Comparison of ENCODE assay signal across 18 cellular contexts in genomic region chr15:88385078-88385700, GRCh38.
DNase-seq lines count a peak whose midpoint lies in the region; ATAC-seq and TF ChIP-seq lines count a peak whose summit lies in the region.
"Had no signal": no experiment of that assay in that cellular context is flagged by ENCODE, and none has a peak within 500 bp of the region (broad histone marks: within the 10 kb centered on the region; RNA-seq: fewer than 3 reads in every experiment).

No MANE protein-coding gene starts in this region.

- no peak for DNase-seq in activated naive CD8-positive, alpha-beta T cell treated with anti-CD3 and anti-CD28 coated beads, Interleukin-2, amount 50 U/mL, for 24 hours
- no peak for DNase-seq in activated naive CD8-positive, alpha-beta T cell treated with anti-CD3 and anti-CD28 coated beads for 36 hours
- DNase-seq in M059J (ENCODE audit: low read depth) (peak; percentile 69), epithelial cell of esophagus (ENCODE audit: low read depth) (peak; percentile 50), NCI-H2227 (lab: John Stamatoyannopoulos, UW; ENCODE audit: unreplicated experiment) (no peak), HT-29 (ENCODE audit: low spot score) (no peak)
- DNase-seq in stimulated activated effector memory CD8-positive, alpha-beta T cell treated with anti-CD3 and anti-CD28 coated beads, Interleukin-12 subunit alpha, Interleukin-12 subunit beta, amount 100 ng/mL, for 72 hours (ENCODE audit: low spot score in 2 of 2): peak in 1 of 2 donors; percentile 52
- DNase-seq: activated CD4-positive, alpha-beta T cell treated with anti-CD3 and anti-CD28 coated beads, Interleukin-2, amount 50 U/mL, for 1 hour; BE2C; DND-41; H7; immature natural killer cell; MV-4-11; PC-9; stimulated activated naive B cell treated with anti-CD40 and anti-IgM and Interleukin-4, amounts not matched to agents 10 μg/mL and 1 μg/mL and 100 μg/mL, for 72 hours had no signal

- H3K27me3 Mint-ChIP-seq in activated naive CD8-positive, alpha-beta T cell treated with anti-CD3 and anti-CD28 coated beads, Interleukin-2, amount 50 U/mL, for 24 hours: peaks cover 18% of the 10 kb centered on the region
- H3K27me3 Mint-ChIP-seq in activated naive CD8-positive, alpha-beta T cell treated with anti-CD3 and anti-CD28 coated beads for 36 hours: peaks cover 12% of the 10 kb centered on the region

- H3K9me3 Mint-ChIP-seq in activated naive CD8-positive, alpha-beta T cell treated with anti-CD3 and anti-CD28 coated beads, Interleukin-2, amount 50 U/mL, for 24 hours: no peaks in the 10 kb centered on the region
- H3K9me3 Mint-ChIP-seq in activated naive CD8-positive, alpha-beta T cell treated with anti-CD3 and anti-CD28 coated beads for 36 hours: no peaks in the 10 kb centered on the region
- no peaks in the 10 kb centered on the region for H3K9me3 Mint-ChIP-seq in stimulated activated effector memory CD8-positive, alpha-beta T cell treated with anti-CD3 and anti-CD28 coated beads, Interleukin-12 subunit alpha, Interleukin-12 subunit beta, amount 100 ng/mL, for 72 hours
- H3K9me3 Mint-ChIP-seq: immature natural killer cell; stimulated activated naive B cell treated with anti-CD40 and anti-IgM and Interleukin-4, amounts not matched to agents 10 μg/mL and 1 μg/mL and 100 μg/mL, for 72 hours had no signal

- H3K4me3 ChIP-seq in epithelial cell of esophagus (ENCODE audit: low read length): no peak overlapping the region
- H3K4me3 ChIP-seq: coronary artery, PC-9 had no signal

- H3K4me3 Mint-ChIP-seq in activated naive CD8-positive, alpha-beta T cell treated with anti-CD3 and anti-CD28 coated beads, Interleukin-2, amount 50 U/mL, for 24 hours: no peak overlapping the region
- H3K4me3 Mint-ChIP-seq in activated naive CD8-positive, alpha-beta T cell treated with anti-CD3 and anti-CD28 coated beads for 36 hours: no peak overlapping the region
- H3K4me3 Mint-ChIP-seq in stimulated activated effector memory CD8-positive, alpha-beta T cell treated with anti-CD3 and anti-CD28 coated beads, Interleukin-12 subunit alpha, Interleukin-12 subunit beta, amount 100 ng/mL, for 72 hours: no peak overlapping the region
- H3K4me3 Mint-ChIP-seq: activated naive CD8-positive, alpha-beta T cell; immature natural killer cell; stimulated activated naive B cell treated with anti-CD40 and anti-IgM and Interleukin-4, amounts not matched to agents 10 μg/mL and 1 μg/mL and 100 μg/mL, for 72 hours had no signal

- H3K27ac Mint-ChIP-seq in activated naive CD8-positive, alpha-beta T cell treated with anti-CD3 and anti-CD28 coated beads, Interleukin-2, amount 50 U/mL, for 24 hours: no peak overlapping the region
- no peak overlapping the region for H3K27ac Mint-ChIP-seq in activated naive CD8-positive, alpha-beta T cell treated with anti-CD3 and anti-CD28 coated beads for 36 hours
- no peak overlapping the region for H3K27ac Mint-ChIP-seq in stimulated activated effector memory CD8-positive, alpha-beta T cell treated with anti-CD3 and anti-CD28 coated beads, Interleukin-12 subunit alpha, Interleukin-12 subunit beta, amount 100 ng/mL, for 72 hours
- H3K27ac Mint-ChIP-seq: activated naive CD8-positive, alpha-beta T cell; immature natural killer cell; stimulated activated naive B cell treated with anti-CD40 and anti-IgM and Interleukin-4, amounts not matched to agents 10 μg/mL and 1 μg/mL and 100 μg/mL, for 72 hours had no signal

- H3K36me3 Mint-ChIP-seq in activated naive CD8-positive, alpha-beta T cell treated with anti-CD3 and anti-CD28 coated beads, Interleukin-2, amount 50 U/mL, for 24 hours (ENCODE audit: low read depth): no peaks in the 10 kb centered on the region
- no peaks in the 10 kb centered on the region for H3K36me3 Mint-ChIP-seq in activated naive CD8-positive, alpha-beta T cell treated with anti-CD3 and anti-CD28 coated beads for 36 hours
- no peaks in the 10 kb centered on the region for H3K36me3 Mint-ChIP-seq in stimulated activated effector memory CD8-positive, alpha-beta T cell treated with anti-CD3 and anti-CD28 coated beads, Interleukin-12 subunit alpha, Interleukin-12 subunit beta, amount 100 ng/mL, for 72 hours
- H3K36me3 Mint-ChIP-seq: activated naive CD8-positive, alpha-beta T cell; immature natural killer cell; stimulated activated naive B cell treated with anti-CD40 and anti-IgM and Interleukin-4, amounts not matched to agents 10 μg/mL and 1 μg/mL and 100 μg/mL, for 72 hours had no signal

- peak; percentile 90 for ATAC-seq in activated naive CD8-positive, alpha-beta T cell treated with anti-CD3 and anti-CD28 coated beads, Interleukin-2, amount 50 U/mL, for 24 hours
- ATAC-seq in stimulated activated effector memory CD8-positive, alpha-beta T cell treated with anti-CD3 and anti-CD28 coated beads, Interleukin-12 subunit alpha, Interleukin-12 subunit beta, amount 100 ng/mL, for 72 hours: peak; percentile 91
- ATAC-seq in HG03571 (IDR thresholded peaks at IDR 0.05; ENCODE audit: unreplicated experiment): no peak

- peaks cover 5% of the 10 kb centered on the region for H3K4me1 Mint-ChIP-seq in activated naive CD8-positive, alpha-beta T cell treated with anti-CD3 and anti-CD28 coated beads, Interleukin-2, amount 50 U/mL, for 24 hours
- no peaks in the 10 kb centered on the region for H3K4me1 Mint-ChIP-seq in activated naive CD8-positive, alpha-beta T cell treated with anti-CD3 and anti-CD28 coated beads for 36 hours
- peaks cover 7% of the 10 kb centered on the region for H3K4me1 Mint-ChIP-seq in stimulated activated effector memory CD8-positive, alpha-beta T cell treated with anti-CD3 and anti-CD28 coated beads, Interleukin-12 subunit alpha, Interleukin-12 subunit beta, amount 100 ng/mL, for 72 hours
- H3K4me1 Mint-ChIP-seq: immature natural killer cell; stimulated activated naive B cell treated with anti-CD40 and anti-IgM and Interleukin-4, amounts not matched to agents 10 μg/mL and 1 μg/mL and 100 μg/mL, for 72 hours had no signal

- no peak for TF ChIP-seq CTCF in epithelial cell of esophagus (IDR thresholded peaks at IDR 0.05; ENCODE audit: insufficient read depth, low read depth, low read length, missing control alignments)

Comparison
In these comparisons a context has a peak if more than half of its experiments do, and no peak if none do; other contexts are left out.
1. DNase-seq: peak in M059J (single experiment) and epithelial cell of esophagus (single experiment); none in activated naive CD8-positive, alpha-beta T cell treated with anti-CD3 and anti-CD28 coated beads, Interleukin-2, amount 50 U/mL, for 24 hours (single experiment), activated naive CD8-positive, alpha-beta T cell treated with anti-CD3 and anti-CD28 coated beads for 36 hours (single experiment), NCI-H2227 (single experiment) and HT-29 (single experiment).